10 cellular contexts compared by ENCODE assay signal in genomic region chr2:134372611-134373131, GRCh38.
DNase-seq lines count a peak whose midpoint lies in the region; ATAC-seq, FAIRE-seq and TF ChIP-seq lines count a peak whose summit lies in the region.
"Had no signal": no experiment of that assay in that cellular context is flagged by ENCODE, and none has a peak within 500 bp of the region (broad histone marks: within the 10 kb centered on the region; RNA-seq: fewer than 3 reads in every experiment).

No MANE protein-coding gene starts in this region.

- H3K27me3 ChIP-seq in bronchial epithelial cell (ENCODE audit: control insufficient read depth, insufficient read depth, low read length) (no peaks in the 10 kb centered on the region), left lung (no peaks in the 10 kb centered on the region), ascending aorta (no peaks in the 10 kb centered on the region)

- H3K4me3 ChIP-seq in bronchial epithelial cell (ENCODE audit: low read depth, low read length) (no peak overlapping the region), left lung (no peak overlapping the region), ascending aorta (no peak overlapping the region)

- intact Hi-C loops in Right ventricle myocardium inferior (cut with DNase I) (loop anchor here (5.0 kb wide), 1 partner anchor 40 kb away; no protein-coding TSS in a partner anchor), cardiac septum (cut with DNase I) (loop anchor here (10.0 kb wide), 1 partner anchor 82 kb away; no protein-coding TSS in a partner anchor), left lung (cut with DNase I) (no loop called here), ascending aorta (cut with DNase I) (no loop called here)

- H3K27ac ChIP-seq in left lung (no peak overlapping the region), ascending aorta (no peak overlapping the region)

- H3K4me1 ChIP-seq in left lung (no peaks in the 10 kb centered on the region), ascending aorta (peaks cover 12 to 23% of the 10 kb centered on the region in 2 donors)

- TF ChIP-seq CTCF in bronchial epithelial cell (IDR thresholded peaks at IDR 0.05; ENCODE audit: insufficient read depth, low read length, severe bottlenecking) (no peak), left lung (IDR thresholded peaks at IDR 0.05) (no peak), ascending aorta (IDR thresholded peaks at IDR 0.05) (no peak)

- DNase-seq in Right ventricle myocardium inferior (ENCODE audit: missing footprints) = peak; percentile 76
- no peak for DNase-seq in cardiac septum (ENCODE audit: low spot score)
- DNase-seq in bronchial epithelial cell (ENCODE audit: low read depth) = peak; percentile 64
- DNase-seq in left lung = no peak
- DNase-seq in ascending aorta (ENCODE audit: low spot score in 2 of 2) = no peak
- DNase-seq in stimulated activated CD8-positive, alpha-beta memory T cell treated with anti-CD3 and anti-CD28 coated beads, Interleukin-4, amount 100 ng/mL, for 48 hours = no peak
- DNase-seq: immature natural killer cell, NCI-H2029 had no signal

- H3K36me3 ChIP-seq in bronchial epithelial cell (ENCODE audit: control insufficient read depth, insufficient read depth, low read length) = no peaks in the 10 kb centered on the region
- peaks cover 0 to 19% of the 10 kb centered on the region in 2 donors for H3K36me3 ChIP-seq in left lung
- no peaks in the 10 kb centered on the region for H3K36me3 ChIP-seq in ascending aorta

- ATAC-seq in Right ventricle myocardium inferior (peak; percentile 65), left lung (peak; percentile 50), GM18868 (IDR thresholded peaks at IDR 0.05; ENCODE audit: unreplicated experiment) (no peak), GM21447 (IDR thresholded peaks at IDR 0.05; ENCODE audit: unreplicated experiment) (no peak)

- FAIRE-seq in bronchial epithelial cell (lab: Jason Lieb, UNC) = no peak

- H3K9me3 ChIP-seq in left lung (no peaks in the 10 kb centered on the region), ascending aorta (no peaks in the 10 kb centered on the region)

Comparison
In these comparisons a context has a peak if more than half of its experiments do, and no peak if none do; other contexts are left out.
1. DNase-seq: peak in Right ventricle myocardium inferior (single experiment) and bronchial epithelial cell (single experiment); none in cardiac septum (single experiment), left lung (0 of 2), ascending aorta (0 of 2) and stimulated activated CD8-positive, alpha-beta memory T cell treated with anti-CD3 and anti-CD28 coated beads, Interleukin-4, amount 100 ng/mL, for 48 hours (single experiment).
2. ATAC-seq: peak in Right ventricle myocardium inferior (single experiment) and left lung (single experiment); none in GM18868 (single experiment) and GM21447 (single experiment).
3. intact Hi-C loops: an anchor here in Right ventricle myocardium inferior (5.0 kb wide) and cardiac septum (10.0 kb wide); none called in left lung and ascending aorta.